8 cellular contexts compared by ENCODE assay signal in genomic region chr1:959730-960039, GRCh38. TPM values are rescaled to one million over a fixed set of nuclear protein-coding genes. Genes with fewer than 3 reads are reported as not detected.
DNase-seq lines count a peak whose midpoint lies in the region; ATAC-seq and TF ChIP-seq lines count a peak whose summit lies in the region.

No MANE protein-coding gene starts in this region.

- H4K20me1 ChIP-seq in PC-3 (ENCODE audit: low read length) = peaks cover 5% of the 10 kb centered on the region; the same call in 1 of the 2 replicates

- H3K9ac ChIP-seq in PC-3 (ENCODE audit: low read length) (no peak overlapping the region), endodermal cell (ENCODE audit: extremely low read depth, low read length, poor library complexity, severe bottlenecking) (no peak overlapping the region)

- POLR2A ChIA-PET in PC-3 (lab: Charles Lee; ENCODE audit: unreplicated experiment) = no interaction called here

- ATAC-seq in PC-3 = no peak
- ATAC-seq in HG02759 (IDR thresholded peaks at IDR 0.05; ENCODE audit: unreplicated experiment) = no peak

- no TSS peak for BruUV-seq in PC-3 (replicated peaks; lab: Mats Ljungman, UMichigan)

- peak overlapping the region; percentile 50 to 95 for H3K4me3 Mint-ChIP-seq in CD14-positive monocyte
- peak overlapping the region; percentile 79 for H3K4me3 Mint-ChIP-seq in endodermal cell

- DNase-seq in CD14-positive monocyte (ENCODE audit: low spot score) = no peak
- DNase-seq in PC-3 = no peak
- no peak for DNase-seq in endodermal cell
- peak in 1 of 5 donors; percentile 48 for DNase-seq in ovary
- DNase-seq in GOT3 (lab: John Stamatoyannopoulos, UW) = no peak
- no peak for DNase-seq in GM20000 (ENCODE audit: low spot score)
- DNase-seq in SW 1271 (lab: John Stamatoyannopoulos, UW) = no peak

- H3K4me2 ChIP-seq in PC-3 (ENCODE audit: low read length) = peak overlapping the region; percentile 78; the same call in 1 of the 2 replicates

- WGBS in endodermal cell (ENCODE audit: insufficient coverage in 1 of 2, insufficient read length in 1 of 2), 2 experiments = 52 to 59% methylated on average over 5 to 40 of the region's 40 CpGs
- WGBS in ovary, 3 donors = 13 to 18% (median 15%) methylated on average over 24 to 40 of the region's 40 CpGs

- no peak for TF ChIP-seq POLR2A in ovary (IDR thresholded peaks at IDR 0.05)

- H3K4me3 ChIP-seq in PC-3 (ENCODE audit: low read length) (peak overlapping the region; percentile 70), endodermal cell (ENCODE audit: low read length) (no peak overlapping the region), ovary (peak overlapping the region; percentile 80)

- no peaks in the 10 kb centered on the region for H3F3A ChIP-seq in PC-3 (ENCODE audit: low read length, unreplicated experiment)

- H3K4me1 ChIP-seq in PC-3 (ENCODE audit: insufficient read depth, low read length) (peaks cover 12% of the 10 kb centered on the region), endodermal cell (ENCODE audit: control insufficient read depth, insufficient read depth, low read length) (no peaks in the 10 kb centered on the region), ovary (ENCODE audit: insufficient read depth) (peaks cover 15% of the 10 kb centered on the region)

- intact Hi-C loops in CD14-positive monocyte (cut with micrococcal nuclease) (loop anchor here in 1 of 2 donors (10.0 kb wide), 1 partner anchor 55 kb away; no protein-coding TSS in a partner anchor), PC-3 (cut with micrococcal nuclease) (no loop called here), ovary (cut with DNase I) (no loop called here)

- H3K36me3 Mint-ChIP-seq in CD14-positive monocyte = peaks cover 31 to 40% of the 10 kb centered on the region in 2 donors
- H3K36me3 Mint-ChIP-seq in endodermal cell (ENCODE audit: low read depth) = peaks cover 27% of the 10 kb centered on the region

- H3K27me3 Mint-ChIP-seq in CD14-positive monocyte (ENCODE audit: low read depth in 3 of 3) = peaks cover 6 to 20% (median 10%) of the 10 kb centered on the region in 3 donors
- H3K27me3 Mint-ChIP-seq in endodermal cell (ENCODE audit: insufficient read depth) = peaks cover 11% of the 10 kb centered on the region

- peaks cover 38% of the 10 kb centered on the region for H3K79me2 ChIP-seq in PC-3 (ENCODE audit: low read length)

- H3K4me1 Mint-ChIP-seq in CD14-positive monocyte = peaks cover 40% of the 10 kb centered on the region
- peaks cover 8% of the 10 kb centered on the region for H3K4me1 Mint-ChIP-seq in endodermal cell

- H3K9me3 ChIP-seq in PC-3 (ENCODE audit: low read length) (no peaks in the 10 kb centered on the region), endodermal cell (ENCODE audit: control insufficient read depth, low read length) (no peaks in the 10 kb centered on the region), ovary (no peaks in the 10 kb centered on the region)

- CTCF ChIA-PET in PC-3 (lab: Charles Lee) = no interaction called here

- H2AFZ ChIP-seq in PC-3 (ENCODE audit: low read length) = no peak overlapping the region

- no peaks in the 10 kb centered on the region for H3K9me2 ChIP-seq in PC-3 (replicated peaks; ENCODE audit: low read length)

- TF ChIP-seq EP300 in ovary (IDR thresholded peaks at IDR 0.05) = no peak

- H3K27me3 ChIP-seq in PC-3 (ENCODE audit: low read length) (no peaks in the 10 kb centered on the region), endodermal cell (ENCODE audit: control insufficient read depth, insufficient read depth, low read length, poor library complexity, severe bottlenecking) (peaks cover 12% of the 10 kb centered on the region), ovary (no peaks in the 10 kb centered on the region)

- H3K36me3 ChIP-seq in PC-3 (ENCODE audit: low read depth, low read length) (peaks cover 21% of the 10 kb centered on the region), endodermal cell (ENCODE audit: control insufficient read depth, insufficient read depth, low read length) (peaks cover 26% of the 10 kb centered on the region), ovary (no peaks in the 10 kb centered on the region)

- no peaks in the 10 kb centered on the region for H3K9me3 Mint-ChIP-seq in CD14-positive monocyte
- H3K9me3 Mint-ChIP-seq in endodermal cell = no peaks in the 10 kb centered on the region

- H3K27ac ChIP-seq in PC-3 (ENCODE audit: low read length) = no peak overlapping the region
- H3K27ac ChIP-seq in endodermal cell (ENCODE audit: low read depth, low read length) = no peak overlapping the region
- H3K27ac ChIP-seq in ovary = no peak overlapping the region

- TF ChIP-seq CTCF in CD14-positive monocyte (IDR thresholded peaks at IDR 0.05) (no peak), PC-3 (conservative IDR thresholded peaks at IDR 0.05; ENCODE audit: low read depth, low read length) (no peak), endodermal cell (conservative IDR thresholded peaks at IDR 0.05) (no peak), ovary (IDR thresholded peaks at IDR 0.05) (no peak), GM20000 (IDR thresholded peaks at IDR 0.05; ENCODE audit: extremely low read depth, missing control alignments) (no peak)

- H3K27ac Mint-ChIP-seq in CD14-positive monocyte (no peak overlapping the region), endodermal cell (no peak overlapping the region)

RNA-seq across cellular contexts. Expression of gene NOC2L, which starts 0.6 kb away (rescaled TPM):
- polyA plus RNA-seq in CD14-positive monocyte (10 to 100 TPM; 34.5 to 35.8 TPM), ovary (10 to 100 TPM; 23.8 to 33.9 TPM)
- total RNA-seq in PC-3 (2014; rRNA removed) (262 and 340 TPM in 2 replicates), endodermal cell (10 to 100 TPM; 83.5 to 97.3 TPM), ovary (10 to 100 TPM; 17.8 to 55.2 (median 46.3) TPM)
- 62.0 TPM for polyA plus RNA-seq in endodermal cell (2013, experiment 1 of 2)
- polyA plus RNA-seq in endodermal cell (2013, experiment 2 of 2) = 55.3 TPM

RNA-seq across cellular contexts. Expression of gene KLHL17, which starts 0.7 kb away (rescaled TPM):
- polyA plus RNA-seq in CD14-positive monocyte = under 1 TPM; 0.31 to 0.71 TPM
- total RNA-seq in PC-3 (2014; rRNA removed) = 29.8 and 32.1 TPM in 2 replicates
- total RNA-seq in endodermal cell = 10 to 100 TPM; 49.2 to 58.2 TPM
- polyA plus RNA-seq in endodermal cell (2013, experiment 1 of 2) = 41.1 TPM
- 32.2 TPM for polyA plus RNA-seq in endodermal cell (2013, experiment 2 of 2)
- 1 to 10 TPM; 1.5 to 6.7 (median 2.1) TPM for total RNA-seq in ovary
- 1 to 10 TPM in 1 of 2 donors, under 1 TPM in 1; 0.13 to 2.2 TPM for polyA plus RNA-seq in ovary

RNA-seq across cellular contexts. Expression of gene PLEKHN1, which starts 6.6 kb away (rescaled TPM):
- polyA plus RNA-seq in CD14-positive monocyte (under 1 TPM; 0.21 to 0.62 TPM), ovary (under 1 TPM in 1 of 2 donors, not detected in 1; 0.10 TPM)
- total RNA-seq in PC-3 (2014; rRNA removed) (14.0 and 18.3 TPM in 2 replicates), endodermal cell (1 to 10 TPM; 1.5 to 4.6 TPM), ovary (under 1 TPM in 5 of 7 donors, not detected in 2; 0.12 to 0.34 (median 0.20) TPM)
- polyA plus RNA-seq in endodermal cell (2013, experiment 1 of 2) = not detected
- polyA plus RNA-seq in endodermal cell (2013, experiment 2 of 2) = 0.29 TPM

RNA-seq across cellular contexts. Expression of gene PERM1, which starts 22.2 kb away (rescaled TPM):
- polyA plus RNA-seq in CD14-positive monocyte (not detected), ovary (under 1 TPM in 1 of 2 donors, not detected in 1; 0.34 TPM)
- total RNA-seq in PC-3 (2014; rRNA removed) (0.47 and 1.1 TPM in 2 replicates), endodermal cell (not detected), ovary (under 1 TPM in 4 of 7 donors, not detected in 3; 0.07 to 0.32 (median 0.22) TPM)
- not detected for polyA plus RNA-seq in endodermal cell (2013, experiment 1 of 2)
- not detected for polyA plus RNA-seq in endodermal cell (2013, experiment 2 of 2)

RNA-seq across cellular contexts. Expression of gene SAMD11, which starts 36.0 kb away (rescaled TPM):
- polyA plus RNA-seq in CD14-positive monocyte = not detected
- 2.7 and 5.8 TPM in 2 replicates for total RNA-seq in PC-3 (2014; rRNA removed)
- total RNA-seq in endodermal cell = 100 to 1,000 TPM; 152 to 156 TPM
- 28.0 TPM for polyA plus RNA-seq in endodermal cell (2013, experiment 1 of 2)
- 26.1 TPM for polyA plus RNA-seq in endodermal cell (2013, experiment 2 of 2)
- 10 to 100 TPM in 1 of 7 donors, 1 to 10 TPM in 5, under 1 TPM in 1; 0.85 to 10.6 (median 2.3) TPM for total RNA-seq in ovary
- 1 to 10 TPM; 1.1 to 2.6 TPM for polyA plus RNA-seq in ovary
